Comparison of ENCODE assay signal across 8 cellular contexts in genomic region chr14:23322568-23323517, GRCh38. TPM values are rescaled to one million over a fixed set of nuclear protein-coding genes. Genes with fewer than 3 reads are reported as not detected.
DNase-seq lines count a peak whose midpoint lies in the region; ATAC-seq and TF ChIP-seq lines count a peak whose summit lies in the region.

No MANE protein-coding gene starts in this region.

- H3K9me3 ChIP-seq in iPS-15b (ENCODE audit: control insufficient read depth, insufficient read depth, low read length) = no peaks in the 10 kb centered on the region

- H3K4me3 ChIP-seq in iPS-15b (ENCODE audit: low read depth, low read length) = peak overlapping the region; percentile 93

- H3K27me3 Mint-ChIP-seq in HFFc6 (ENCODE audit: insufficient read depth) = peaks cover 4% of the 10 kb centered on the region
- H3K27me3 Mint-ChIP-seq in activated T-helper 17 cell treated with anti-CD3 and anti-CD28 coated beads, Interleukin-2, amount 50 U/mL, for 72 hours = no peaks in the 10 kb centered on the region

- TF ChIP-seq CTCF in HFFc6 (IDR thresholded peaks at IDR 0.05) = no peak

- H3K4me3 Mint-ChIP-seq in HFFc6 = peak overlapping the region; percentile 92
- peak overlapping the region; percentile 85 for H3K4me3 Mint-ChIP-seq in activated T-helper 17 cell treated with anti-CD3 and anti-CD28 coated beads, Interleukin-2, amount 50 U/mL, for 72 hours
- H3K4me3 Mint-ChIP-seq in stimulated activated effector memory CD8-positive, alpha-beta T cell treated with anti-CD3 and anti-CD28 coated beads, Interleukin-12 subunit alpha, Interleukin-12 subunit beta, amount 100 ng/mL, for 72 hours = peak overlapping the region; percentile 86

- peaks cover 3% of the 10 kb centered on the region for H3K4me1 ChIP-seq in iPS-15b (ENCODE audit: control insufficient read depth, insufficient read depth, low read length)

- DNase-seq in HFFc6 (no peak), LoVo (ENCODE audit: low spot score) (no peak), inferior parietal cortex (ENCODE audit: extremely low spot score) (no peak)
- no peak for DNase-seq in stimulated activated effector memory CD8-positive, alpha-beta T cell treated with anti-CD3 and anti-CD28 coated beads, Interleukin-12 subunit alpha, Interleukin-12 subunit beta, amount 100 ng/mL, for 72 hours (ENCODE audit: low spot score in 2 of 2)
- DNase-seq in stimulated activated CD4-positive, alpha-beta T cell treated with anti-CD3 and anti-CD28 coated beads, Interleukin-4, amount 100 ng/mL, for 24 hours = no peak

- no peaks in the 10 kb centered on the region for H3K9me3 Mint-ChIP-seq in HFFc6
- no peaks in the 10 kb centered on the region for H3K9me3 Mint-ChIP-seq in activated T-helper 17 cell treated with anti-CD3 and anti-CD28 coated beads, Interleukin-2, amount 50 U/mL, for 72 hours
- no peaks in the 10 kb centered on the region for H3K9me3 Mint-ChIP-seq in stimulated activated effector memory CD8-positive, alpha-beta T cell treated with anti-CD3 and anti-CD28 coated beads, Interleukin-12 subunit alpha, Interleukin-12 subunit beta, amount 100 ng/mL, for 72 hours

- H3K36me3 ChIP-seq in iPS-15b (ENCODE audit: control insufficient read depth, insufficient read depth, low read length) = peaks cover 13% of the 10 kb centered on the region

- H3K36me3 Mint-ChIP-seq in HFFc6 (ENCODE audit: low read depth) = peaks cover 40% of the 10 kb centered on the region
- peaks cover 48% of the 10 kb centered on the region for H3K36me3 Mint-ChIP-seq in activated T-helper 17 cell treated with anti-CD3 and anti-CD28 coated beads, Interleukin-2, amount 50 U/mL, for 72 hours (ENCODE audit: low read depth)
- H3K36me3 Mint-ChIP-seq in stimulated activated effector memory CD8-positive, alpha-beta T cell treated with anti-CD3 and anti-CD28 coated beads, Interleukin-12 subunit alpha, Interleukin-12 subunit beta, amount 100 ng/mL, for 72 hours = peaks cover 67% of the 10 kb centered on the region

- H3K27ac Mint-ChIP-seq in HFFc6 = peak overlapping the region; percentile 96
- H3K27ac Mint-ChIP-seq in activated T-helper 17 cell treated with anti-CD3 and anti-CD28 coated beads, Interleukin-2, amount 50 U/mL, for 72 hours = peak overlapping the region; percentile 84
- peak overlapping the region; percentile 83 for H3K27ac Mint-ChIP-seq in stimulated activated effector memory CD8-positive, alpha-beta T cell treated with anti-CD3 and anti-CD28 coated beads, Interleukin-12 subunit alpha, Interleukin-12 subunit beta, amount 100 ng/mL, for 72 hours

- no peak for ATAC-seq in activated T-helper 17 cell treated with anti-CD3 and anti-CD28 coated beads, Interleukin-2, amount 50 U/mL, for 72 hours (replicated peaks)
- no peak for ATAC-seq in stimulated activated effector memory CD8-positive, alpha-beta T cell treated with anti-CD3 and anti-CD28 coated beads, Interleukin-12 subunit alpha, Interleukin-12 subunit beta, amount 100 ng/mL, for 72 hours
- no peak for ATAC-seq in GM21786 (IDR thresholded peaks at IDR 0.05; ENCODE audit: unreplicated experiment)

- H3K4me1 Mint-ChIP-seq in HFFc6 (ENCODE audit: low read depth) = peaks cover 30% of the 10 kb centered on the region
- peaks cover 17% of the 10 kb centered on the region for H3K4me1 Mint-ChIP-seq in activated T-helper 17 cell treated with anti-CD3 and anti-CD28 coated beads, Interleukin-2, amount 50 U/mL, for 72 hours
- peaks cover 29% of the 10 kb centered on the region for H3K4me1 Mint-ChIP-seq in stimulated activated effector memory CD8-positive, alpha-beta T cell treated with anti-CD3 and anti-CD28 coated beads, Interleukin-12 subunit alpha, Interleukin-12 subunit beta, amount 100 ng/mL, for 72 hours

- no peaks in the 10 kb centered on the region for H3K27me3 ChIP-seq in iPS-15b (ENCODE audit: control insufficient read depth, insufficient read depth, low read length)

- H3K9ac ChIP-seq in iPS-15b (ENCODE audit: low read depth, low read length) = peak overlapping the region; percentile 98

RNA-seq across cellular contexts. Expression of gene PABPN1, which starts 1.6 kb away (rescaled TPM):
- total RNA-seq in HFFc6 (2021; fragmentation: NEBNext Ultra II Directional; extraction: Animal tissue kit (Norgen Biotek cat#: 25700)) = 100 to 1,000 TPM; 128 to 147 (median 137) TPM
- total RNA-seq in activated T-helper 17 cell treated with anti-CD3 and anti-CD28 coated beads, Interleukin-2, amount 50 U/mL, for 72 hours = 100 to 1,000 TPM; 163 to 239 TPM

RNA-seq across cellular contexts. Expression of gene BCL2L2, which starts 16.2 kb away (rescaled TPM):
- total RNA-seq in HFFc6 (2021; fragmentation: NEBNext Ultra II Directional; extraction: Animal tissue kit (Norgen Biotek cat#: 25700)) = 10 to 100 TPM; 28.7 to 32.4 (median 31.1) TPM
- 1 to 10 TPM; 1.2 to 2.9 TPM for total RNA-seq in activated T-helper 17 cell treated with anti-CD3 and anti-CD28 coated beads, Interleukin-2, amount 50 U/mL, for 72 hours

RNA-seq across cellular contexts. Expression of gene PPP1R3E, which starts 20.2 kb away (rescaled TPM):
- total RNA-seq in HFFc6 (2021; fragmentation: NEBNext Ultra II Directional; extraction: Animal tissue kit (Norgen Biotek cat#: 25700)) = 1 to 10 TPM; 2.3 to 3.8 (median 2.6) TPM
- 10 to 100 TPM; 21.1 to 68.8 TPM for total RNA-seq in activated T-helper 17 cell treated with anti-CD3 and anti-CD28 coated beads, Interleukin-2, amount 50 U/mL, for 72 hours

RNA-seq across cellular contexts. Expression of gene SLC22A17, which starts 29.8 kb away (rescaled TPM):
- total RNA-seq in HFFc6 (2021; fragmentation: NEBNext Ultra II Directional; extraction: Animal tissue kit (Norgen Biotek cat#: 25700)) = 10 to 100 TPM; 11.7 to 15.6 (median 13.1) TPM
- 1 to 10 TPM; 2.2 to 3.0 TPM for total RNA-seq in activated T-helper 17 cell treated with anti-CD3 and anti-CD28 coated beads, Interleukin-2, amount 50 U/mL, for 72 hours

RNA-seq across cellular contexts. Expression of gene HOMEZ, which starts 36.9 kb away (rescaled TPM):
- 1 to 10 TPM; 7.3 to 9.2 (median 7.5) TPM for total RNA-seq in HFFc6 (2021; fragmentation: NEBNext Ultra II Directional; extraction: Animal tissue kit (Norgen Biotek cat#: 25700))
- total RNA-seq in activated T-helper 17 cell treated with anti-CD3 and anti-CD28 coated beads, Interleukin-2, amount 50 U/mL, for 72 hours = 10 to 100 TPM in 1 of 2 donors, 1 to 10 TPM in 1; 8.4 to 10.3 TPM

Comparison
In these comparisons a context has a peak if more than half of its experiments do, and no peak if none do; other contexts are left out.
1. RNA of gene BCL2L2, which starts 16.2 kb away (total RNA-seq): 28.7 to 32.4 TPM in HFFc6; 1.2 to 2.9 TPM in activated T-helper 17 cell treated with anti-CD3 and anti-CD28 coated beads, Interleukin-2, amount 50 U/mL, for 72 hours; every median in the first group is over 4 times any median in the second.
2. RNA of gene PPP1R3E, which starts 20.2 kb away (total RNA-seq): 21.1 to 68.8 TPM in activated T-helper 17 cell treated with anti-CD3 and anti-CD28 coated beads, Interleukin-2, amount 50 U/mL, for 72 hours; 2.3 to 3.8 TPM in HFFc6; every median in the first group is over 4 times any median in the second.
3. Peak in every context shown above with its lines, with median percentiles within 50 percentile points of each other: H3K27ac Mint-ChIP-seq and H3K4me3 Mint-ChIP-seq.